ENCODE assay signal across 8 cellular contexts in the genomic region with DNA sequence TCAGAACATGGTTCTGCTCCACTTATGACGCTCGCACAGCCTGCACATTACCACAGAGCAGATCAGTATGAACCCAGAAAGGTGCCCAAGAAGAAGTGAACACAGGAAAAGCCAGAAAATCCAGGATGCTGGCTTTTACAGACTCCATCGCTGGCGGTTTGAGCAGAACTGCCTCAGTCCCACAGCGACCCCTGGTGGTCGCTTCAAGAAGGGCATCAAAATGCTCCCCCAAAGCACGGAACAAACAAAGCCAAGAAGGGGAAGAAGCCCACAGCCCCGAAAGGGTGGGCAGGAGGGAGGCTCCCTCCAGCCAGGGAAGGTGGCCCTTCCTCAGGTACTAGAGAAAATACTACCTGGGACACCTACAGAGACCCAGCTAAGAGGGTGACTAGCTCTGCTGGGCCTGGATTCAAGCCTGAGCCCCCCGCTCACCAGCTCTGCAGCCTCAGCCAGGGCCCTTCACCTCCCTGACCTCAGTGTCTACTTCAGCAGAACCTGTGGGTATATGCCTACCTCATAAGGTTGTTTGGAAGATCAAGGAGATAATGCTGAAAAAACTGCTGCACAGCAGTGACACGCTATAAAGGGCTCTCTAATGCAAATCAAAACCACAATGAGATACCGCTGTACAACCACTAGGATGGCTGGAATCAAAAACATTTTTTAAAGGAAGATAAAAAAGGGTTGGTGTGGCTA.
DNase-seq lines count a peak whose midpoint lies in the region; ATAC-seq and TF ChIP-seq lines count a peak whose summit lies in the region.

No MANE protein-coding gene starts in this region.

- no peak overlapping the region for H3K4me2 ChIP-seq in neuronal stem cell (ENCODE audit: insufficient read depth, low read length, poor library complexity, severe bottlenecking)

- peaks cover 48% of the 10 kb centered on the region for H3K36me3 Mint-ChIP-seq in T-cell

- H3K36me3 ChIP-seq in stomach (peaks cover 43 to 79% (median 78%) of the 10 kb centered on the region in 4 donors), neuronal stem cell (replicated peaks in 1 of 2; ENCODE audit: control insufficient read depth in 2 of 2, insufficient read depth in 2 of 2, low read length in 2 of 2) (peaks cover 43 to 75% of the 10 kb centered on the region in 2 donors)

- no peak for TF ChIP-seq EP300 in stomach (IDR thresholded peaks at IDR 0.05)

- H2BK12ac ChIP-seq in neuronal stem cell (ENCODE audit: low read length): no peak overlapping the region

- H2AFZ ChIP-seq in neuronal stem cell (ENCODE audit: low read length): no peak overlapping the region

- peak; percentile 79 for DNase-seq in activated CD8-positive, alpha-beta memory T cell treated with anti-CD3 and anti-CD28 coated beads, Interleukin-2, amount 50 U/mL, for 48 hours
- DNase-seq in activated CD8-positive, alpha-beta memory T cell treated with anti-CD3 and anti-CD28 coated beads, Interleukin-2, amount 50 U/mL, for 4 hours: no peak
- DNase-seq in T-cell (peak in 5 of 34 experiments; percentile 16 to 39 (median 34)), fibroblast of the aortic adventitia (ENCODE audit: low read depth) (no peak), stomach (no peak), neuronal stem cell (ENCODE audit: low spot score) (no peak), GDM1 (lab: John Stamatoyannopoulos, UW) (no peak)

- no peak overlapping the region for H3K18ac ChIP-seq in neuronal stem cell (ENCODE audit: low read length)

- H2BK5ac ChIP-seq in neuronal stem cell (ENCODE audit: low read length): no peak overlapping the region

- CTCF ChIA-PET in T-cell (lab: Charles Lee): interaction anchor here in 1 of 2 donors (1.2 kb wide), 1 partner anchor 71 kb away, joined by 5 read pairs; no protein-coding TSS in a partner anchor

- 79 to 89% (median 86%) methylated on average over 11 of the region's 11 CpGs for WGBS in stomach, 5 donors
- no CpG with 5 or more reads among the region's 11 CpGs for WGBS in neuronal stem cell (ENCODE audit: extremely low coverage in 2 of 2, insufficient read length in 2 of 2, insufficient replicate concordance in 1 of 2), 2 donors

- H3K9me3 ChIP-seq in stomach: peaks cover 0 to 24% (median 8%) of the 10 kb centered on the region in 4 donors
- H3K9me3 ChIP-seq in neuronal stem cell (replicated peaks in 1 of 2; ENCODE audit: control insufficient read depth in 2 of 2, insufficient read depth in 1 of 2, low read depth in 1 of 2, low read length in 2 of 2): peaks cover 33 to 56% of the 10 kb centered on the region in 2 donors

- H3K14ac ChIP-seq in neuronal stem cell (ENCODE audit: low read length): no peak overlapping the region

- TF ChIP-seq CTCF in fibroblast of the aortic adventitia (IDR thresholded peaks at IDR 0.05; ENCODE audit: insufficient read depth, low read length) (peak; percentile 80), stomach (IDR thresholded peaks at IDR 0.05) (peak in 5 of 7 experiments; percentile 15 to 66 (median 26))

- H3K79me1 ChIP-seq in neuronal stem cell (ENCODE audit: low read depth, low read length): peaks cover 11% of the 10 kb centered on the region

- H2AK5ac ChIP-seq in neuronal stem cell (ENCODE audit: low read depth, low read length): no peak overlapping the region

- TF ChIP-seq POLR2A in stomach (IDR thresholded peaks at IDR 0.05): no peak

- H3K23ac ChIP-seq in neuronal stem cell (ENCODE audit: low read depth, low read length, poor library complexity): no peak overlapping the region

- H2BK120ac ChIP-seq in neuronal stem cell (ENCODE audit: low read depth, low read length): no peak overlapping the region

- H3K4me3 ChIP-seq in fibroblast of the aortic adventitia (ENCODE audit: low read depth, low read length) (no peak overlapping the region), stomach (no peak overlapping the region), neuronal stem cell (ENCODE audit: low read length in 2 of 2) (no peak overlapping the region)

- POLR2A ChIA-PET in T-cell (lab: Charles Lee): no interaction called here

- H4K91ac ChIP-seq in neuronal stem cell (ENCODE audit: low read depth, low read length, poor library complexity): no peak overlapping the region

- H3K4me1 ChIP-seq in stomach (peaks cover 0 to 24% (median 14%) of the 10 kb centered on the region in 4 donors), neuronal stem cell (ENCODE audit: control insufficient read depth in 2 of 2, insufficient read depth in 1 of 2, low read depth in 1 of 2, low read length in 2 of 2) (no peaks in the 10 kb centered on the region)

- H3K27me3 Mint-ChIP-seq in T-cell: no peaks in the 10 kb centered on the region

- H3K4me3 Mint-ChIP-seq in T-cell: peak overlapping the region in 1 of 3 donors; percentile 34

- no peak overlapping the region for H3K9ac ChIP-seq in neuronal stem cell (ENCODE audit: low read depth, low read length, poor library complexity)

- intact Hi-C loops in stomach (cut with DNase I; ENCODE audit: low total_unique reads): no loop called here

- no peak overlapping the region for H3K4ac ChIP-seq in neuronal stem cell (ENCODE audit: low read length)

- ATAC-seq in T-cell (replicated peaks in 1 of 4) (peak in 2 of 4 experiments; percentile 11 to 12), GM18498 (IDR thresholded peaks at IDR 0.05; ENCODE audit: unreplicated experiment) (no peak)

- peaks cover 3 to 13% (median 7%) of the 10 kb centered on the region in 3 donors for H3K9me3 Mint-ChIP-seq in T-cell

- peaks cover 23 to 51% (median 42%) of the 10 kb centered on the region in 3 donors for H3K4me1 Mint-ChIP-seq in T-cell

- peak overlapping the region; percentile 58 to 74 for H3K27ac Mint-ChIP-seq in T-cell

- H3K27ac ChIP-seq in stomach (no peak overlapping the region), neuronal stem cell (replicated peaks; ENCODE audit: low read length) (no peak overlapping the region)

- H3K27me3 ChIP-seq in stomach (no peaks in the 10 kb centered on the region), neuronal stem cell (ENCODE audit: control insufficient read depth in 3 of 3, insufficient read depth in 3 of 3, low read depth in 1 of 3, low read length in 3 of 3) (no peaks in the 10 kb centered on the region)

- no peak overlapping the region for H2BK15ac ChIP-seq in neuronal stem cell (ENCODE audit: low read length)

- no peak overlapping the region for H4K8ac ChIP-seq in neuronal stem cell (ENCODE audit: low read depth, low read length)
